Comparison of ENCODE assay signal across 13 cellular contexts in the genomic region with DNA sequence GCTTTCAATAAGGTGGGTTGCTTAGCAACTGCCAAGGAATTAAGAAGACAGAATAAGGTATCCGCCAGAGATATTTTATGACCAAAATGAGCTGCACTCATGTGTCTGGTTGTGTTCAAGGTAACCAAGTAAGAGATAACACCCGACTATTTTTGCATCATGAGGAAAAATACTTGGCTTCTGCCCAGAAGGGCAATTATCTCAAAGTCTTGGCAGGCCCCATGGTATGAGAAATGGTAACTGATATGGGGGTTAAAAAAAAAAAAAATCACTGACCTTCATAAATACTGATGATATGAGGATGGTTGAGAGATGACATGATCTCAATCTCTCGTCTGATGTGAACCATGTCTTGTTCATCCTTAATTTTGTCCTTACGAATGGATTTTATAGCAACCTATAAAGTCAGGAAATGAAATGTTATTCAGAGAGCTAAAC. TPM values are rescaled to one million over a fixed set of nuclear protein-coding genes. Genes with fewer than 3 reads are reported as not detected.
DNase-seq lines count a peak whose midpoint lies in the region; TF ChIP-seq lines count a peak whose summit lies in the region.
"Had no signal": no experiment of that assay in that cellular context is flagged by ENCODE, and none has a peak within 500 bp of the region (broad histone marks: within the 10 kb centered on the region; RNA-seq: fewer than 3 reads in every experiment).

No MANE protein-coding gene starts in this region.

- H3K4me1 ChIP-seq in subcutaneous abdominal adipose tissue (ENCODE audit: control insufficient read depth in 5 of 5, insufficient read depth in 5 of 5, low read length in 5 of 5) = peaks cover 4 to 60% (median 47%) of the 10 kb centered on the region in 5 donors

- no peak overlapping the region for H3K9ac ChIP-seq in subcutaneous abdominal adipose tissue (ENCODE audit: low read length in 5 of 5)

- no peak overlapping the region for H3K4me3 ChIP-seq in fibroblast of pulmonary artery (replicated peaks; ENCODE audit: low read depth, low read length)
- no peak overlapping the region for H3K4me3 ChIP-seq in subcutaneous abdominal adipose tissue (ENCODE audit: low read depth in 1 of 5, low read length in 5 of 5)

- peak; percentile 55 for DNase-seq in NCI-H128 (lab: John Stamatoyannopoulos, UW; ENCODE audit: unreplicated experiment)
- peak; percentile 41 for DNase-seq in RPMI7951 (ENCODE audit: low read depth)
- peak; percentile 38 for DNase-seq in fibroblast of pulmonary artery (ENCODE audit: low read depth)
- no peak for DNase-seq in epidermal melanocyte (ENCODE audit: insufficient read length, low spot score)
- DNase-seq in NAMALWA (ENCODE audit: low spot score) = no peak
- DNase-seq in GM03348 (ENCODE audit: low spot score) = no peak
- DNase-seq in iPS-NIHi7 (ENCODE audit: extremely low spot score) = no peak
- DNase-seq: activated CD8-positive, alpha-beta memory T cell treated with anti-CD3 and anti-CD28 coated beads, Interleukin-2, amount 50 U/mL, for 4 hours; NCI-H446 treated with DMSO at 0.1 percent for 48 hours; posterior cingulate gyrus; stimulated activated CD4-positive, alpha-beta T cell treated with anti-CD3 and anti-CD28 coated beads, Interleukin-4, amount 100 ng/mL, for 24 hours had no signal

- no peak for TF ChIP-seq CTCF in fibroblast of pulmonary artery (IDR thresholded peaks at IDR 0.05; ENCODE audit: low read length, missing control alignments)

- H3K27me3 ChIP-seq in subcutaneous abdominal adipose tissue (ENCODE audit: control insufficient read depth in 5 of 5, insufficient read depth in 4 of 5, low read length in 5 of 5) = no peaks in the 10 kb centered on the region

- no peaks in the 10 kb centered on the region for H3K9me3 ChIP-seq in subcutaneous abdominal adipose tissue (ENCODE audit: control insufficient read depth in 5 of 5, low read length in 5 of 5)

- peaks cover 0 to 31% (median 23%) of the 10 kb centered on the region in 5 donors for H3K36me3 ChIP-seq in subcutaneous abdominal adipose tissue (ENCODE audit: control insufficient read depth in 5 of 5, insufficient read depth in 5 of 5, low read length in 5 of 5)

- H3K27ac ChIP-seq in subcutaneous abdominal adipose tissue (ENCODE audit: low read depth, low read length) = peak overlapping the region; percentile 2
- H3K27ac ChIP-seq: VCaP had no signal

RNA-seq across cellular contexts. Expression of a gene that starts 32.6 kb away (rescaled TPM):
- 6.9 and 7.0 TPM in 2 replicates for total RNA-seq in RPMI7951 (2014; rRNA removed; shearing (Covaris generic))

Comparison
In these comparisons a context has a peak if more than half of its experiments do, and no peak if none do; other contexts are left out.
1. DNase-seq: peak in NCI-H128 (single experiment), RPMI7951 (single experiment) and fibroblast of pulmonary artery (single experiment); none in epidermal melanocyte (single experiment), NAMALWA (single experiment), GM03348 (single experiment) and iPS-NIHi7 (single experiment).